In genomic region chr4:14906805-14907204, GRCh38 we compare ENCODE assay signal across 21 cellular contexts.
DNase-seq lines count a peak whose midpoint lies in the region; ATAC-seq and TF ChIP-seq lines count a peak whose summit lies in the region.
"Had no signal": no experiment of that assay in that cellular context is flagged by ENCODE, and none has a peak within 500 bp of the region (broad histone marks: within the 10 kb centered on the region; RNA-seq: fewer than 3 reads in every experiment).

No MANE protein-coding gene starts in this region.

- no peaks in the 10 kb centered on the region for H3K27me3 ChIP-seq in upper lobe of right lung

- peak; percentile 49 for ATAC-seq in activated T-helper 17 cell treated with anti-CD3 and anti-CD28 coated beads, Interleukin-2, amount 50 U/mL, for 72 hours (replicated peaks)
- ATAC-seq in upper lobe of right lung: peak; percentile 59
- ATAC-seq in HG02798 (IDR thresholded peaks at IDR 0.05; ENCODE audit: poor library complexity, unreplicated experiment): no peak
- ATAC-seq: heart right ventricle, lower lobe of right lung had no signal

- H3K36me3 ChIP-seq in upper lobe of right lung: no peaks in the 10 kb centered on the region
- H3K36me3 ChIP-seq: heart right ventricle, lower lobe of right lung, WERI-Rb-1 had no signal

- no peak for TF ChIP-seq CTCF in upper lobe of right lung (IDR thresholded peaks at IDR 0.05)

- peak; percentile 15 for DNase-seq in stimulated activated CD4-positive, alpha-beta T cell treated with anti-CD3 and anti-CD28 coated beads, Interleukin-15, amount 100 ng/mL, for 24 hours
- no peak for DNase-seq in stimulated activated CD4-positive, alpha-beta T cell treated with anti-CD3 and anti-CD28 coated beads, Interleukin-2, amount 100 ng/mL, for 48 hours
- DNase-seq in MV-4-11 (lab: John Stamatoyannopoulos, UW) (peak; percentile 85), upper lobe of right lung (no peak), DMS153 (lab: John Stamatoyannopoulos, UW) (no peak), NCI-H1436 treated with DMSO at 0.1 percent for 48 hours (lab: John Stamatoyannopoulos, UW) (no peak)
- DNase-seq: activated CD8-positive, alpha-beta memory T cell treated with anti-CD3 and anti-CD28 coated beads for 24 hours; activated naive CD4-positive, alpha-beta T cell treated with anti-CD3 and anti-CD28 coated beads, Interleukin-2, amount 50 U/mL, for 16 hours; activated T-cell treated with anti-CD3 and anti-CD28 coated beads, Interleukin-2, amount 50 U/mL, for 48 hours; CD4-positive, alpha-beta T cell; heart right ventricle; lower lobe of right lung; NCI-H1417; NCI-H774; nucleus accumbens; retina; WERI-Rb-1 had no signal

- no peak overlapping the region for H3K27ac Mint-ChIP-seq in activated T-helper 17 cell treated with anti-CD3 and anti-CD28 coated beads, Interleukin-2, amount 50 U/mL, for 72 hours
- H3K27ac Mint-ChIP-seq: CD4-positive, alpha-beta T cell had no signal

- H3K4me1 ChIP-seq in upper lobe of right lung: no peaks in the 10 kb centered on the region
- H3K4me1 ChIP-seq: lower lobe of right lung had no signal

- H3K27ac ChIP-seq in upper lobe of right lung: no peak overlapping the region
- H3K27ac ChIP-seq: coronary artery, heart right ventricle, lower lobe of right lung, RWPE1, WERI-Rb-1 had no signal

- intact Hi-C loops in upper lobe of right lung (cut with DNase I): no loop called here

- no peak overlapping the region for H3K4me3 ChIP-seq in upper lobe of right lung
- H3K4me3 ChIP-seq: coronary artery, heart right ventricle, lower lobe of right lung had no signal

- no peaks in the 10 kb centered on the region for H3K9me3 Mint-ChIP-seq in activated T-helper 17 cell treated with anti-CD3 and anti-CD28 coated beads, Interleukin-2, amount 50 U/mL, for 72 hours
- H3K9me3 Mint-ChIP-seq: CD4-positive, alpha-beta T cell had no signal

- H3K4me1 Mint-ChIP-seq in activated T-helper 17 cell treated with anti-CD3 and anti-CD28 coated beads, Interleukin-2, amount 50 U/mL, for 72 hours: no peaks in the 10 kb centered on the region

- peaks cover 31% of the 10 kb centered on the region for H3K27me3 Mint-ChIP-seq in activated T-helper 17 cell treated with anti-CD3 and anti-CD28 coated beads, Interleukin-2, amount 50 U/mL, for 72 hours

- H3K36me3 Mint-ChIP-seq in activated T-helper 17 cell treated with anti-CD3 and anti-CD28 coated beads, Interleukin-2, amount 50 U/mL, for 72 hours (ENCODE audit: low read depth): no peaks in the 10 kb centered on the region

- H3K4me3 Mint-ChIP-seq in activated T-helper 17 cell treated with anti-CD3 and anti-CD28 coated beads, Interleukin-2, amount 50 U/mL, for 72 hours: no peak overlapping the region
- H3K4me3 Mint-ChIP-seq: CD4-positive, alpha-beta T cell had no signal

- no peaks in the 10 kb centered on the region for H3K9me3 ChIP-seq in upper lobe of right lung
- H3K9me3 ChIP-seq: heart right ventricle, lower lobe of right lung had no signal

Comparison
In these comparisons a context has a peak if more than half of its experiments do, and no peak if none do; other contexts are left out.
1. DNase-seq: peak in stimulated activated CD4-positive, alpha-beta T cell treated with anti-CD3 and anti-CD28 coated beads, Interleukin-15, amount 100 ng/mL, for 24 hours (single experiment) and MV-4-11 (single experiment); none in stimulated activated CD4-positive, alpha-beta T cell treated with anti-CD3 and anti-CD28 coated beads, Interleukin-2, amount 100 ng/mL, for 48 hours (0 of 2), upper lobe of right lung (single experiment), DMS153 (single experiment) and NCI-H1436 treated with DMSO at 0.1 percent for 48 hours (single experiment).